8 cellular contexts compared by ENCODE assay signal in genomic region chr12:93677195-93678064, GRCh38. TPM values are rescaled to one million over a fixed set of nuclear protein-coding genes. Genes with fewer than 3 reads are reported as not detected.
A peak's percentile ranks its signal among the peaks of the same experiment; 100 is the strongest.
DNase-seq lines count a peak whose midpoint lies in the region; ATAC-seq, FAIRE-seq and TF ChIP-seq lines count a peak whose summit lies in the region.

Gene CRADD, plus strand, starts transcription at chr12:93677375.

- H2BK120ac ChIP-seq in H1 (replicated peaks; ENCODE audit: low read depth, low read length), result no peak within 1 kb of the TSS

- no peak within 1 kb of the TSS for H2AK5ac ChIP-seq in H1 (ENCODE audit: low read depth, low read length)

- FAIRE-seq in H1 (lab: Jason Lieb, UNC), result peak; percentile 92

- H4K91ac ChIP-seq in H1 (replicated peaks; ENCODE audit: insufficient read length, low read length), result peak within 1 kb of the TSS; percentile 81

- peaks cover 9% of the 10 kb centered on the region for H3K36me3 Mint-ChIP-seq in memory B cell

- POLR2A ChIA-PET in H1 (lab: Charles Lee; ENCODE audit: partially characterized antibody), result interaction anchor here (0.7 to 2.0 kb wide), 10 partner anchors 13 to 108 kb away, joined by 3 to 12 read pairs (median 4); partner anchors contain the start of gene SOCS2

- H2AFZ ChIP-seq in H1 (ENCODE audit: low read length), result peak within 1 kb of the TSS; percentile 64

- peak within 1 kb of the TSS; percentile 72 to 98 for H3K4me2 ChIP-seq in H1 (ENCODE audit: insufficient read depth in 1 of 2, low read depth in 2 of 2, low read length in 2 of 2)

- H2BK20ac ChIP-seq in H1 (ENCODE audit: low read length), result 0 out of 2 replicates have a peak within 1 kb of the TSS, but pooled peaks have one; percentile 28

- H3K4me3 Mint-ChIP-seq in memory B cell, result peak within 1 kb of the TSS; percentile 98

- H2BK15ac ChIP-seq in H1 (ENCODE audit: low read length), result peak within 1 kb of the TSS; percentile 66; the same call in 1 of the 2 replicates

- H3K27me3 Mint-ChIP-seq in memory B cell, result peaks cover 8% of the 10 kb centered on the region

- TF ChIP-seq EP300 in H1 (IDR thresholded peaks at IDR 0.05; ENCODE audit: borderline replicate concordance in 1 of 2, low read depth in 2 of 2, low read length in 2 of 2), result peak in 1 of 2 experiments; percentile 61; a peak in 1 of 3 replicates

- peak within 1 kb of the TSS; percentile 89 for H3K14ac ChIP-seq in H1 (ENCODE audit: insufficient read length)

- CTCF ChIA-PET in H1 (lab: Charles Lee; ENCODE audit: partially characterized antibody), result interaction anchor here (0.6 to 1.4 kb wide), 5 partner anchors 13 to 424 kb away, joined by 3 to 6 read pairs (median 3); no protein-coding TSS in a partner anchor

- H3K4ac ChIP-seq in H1 (replicated peaks; ENCODE audit: insufficient read length, low read depth, low read length), result peak within 1 kb of the TSS; percentile 58

- peak; percentile 0 to 26; a peak in 2 of 4 replicates for TF ChIP-seq RAD21 in H1 (IDR thresholded peaks at IDR 0.05 in 1 of 2, conservative IDR thresholded peaks at IDR 0.05 in 1 of 2; ENCODE audit: low read depth in 2 of 2, low read length in 2 of 2)

- no peaks in the 10 kb centered on the region for H3K36me3 ChIP-seq in H1 (ENCODE audit: control insufficient read depth in 2 of 4, insufficient read depth in 4 of 4, low read length in 3 of 4)

- H3K56ac ChIP-seq in H1 (replicated peaks; ENCODE audit: insufficient read length, low read depth, low read length), result peak within 1 kb of the TSS; percentile 48

- H3K4me1 Mint-ChIP-seq in memory B cell, result peaks cover 24% of the 10 kb centered on the region

- peak within 1 kb of the TSS; percentile 67 to 89 (median 80) for H3K9ac ChIP-seq in H1 (replicated peaks in 1 of 4; ENCODE audit: extremely low read depth in 1 of 4, low read depth in 3 of 4, low read length in 3 of 4)

- no peaks in the 10 kb centered on the region for H3K79me1 ChIP-seq in H1 (ENCODE audit: low read depth, low read length)

- peak within 1 kb of the TSS; percentile 72 to 88 (median 80) for H3K4me3 ChIP-seq in H1 (ENCODE audit: extremely low read depth in 1 of 4, insufficient read depth in 2 of 4, low read depth in 3 of 4, low read length in 4 of 4)

- no peaks in the 10 kb centered on the region for H4K20me1 ChIP-seq in H1 (replicated peaks in 1 of 2; ENCODE audit: control insufficient read depth in 1 of 2, insufficient read depth in 2 of 2, low read length in 2 of 2)

- H3K23ac ChIP-seq in H1 (ENCODE audit: insufficient read length), result no peak within 1 kb of the TSS

- H3K27me3 ChIP-seq in H1 (replicated peaks in 1 of 4; ENCODE audit: control insufficient read depth in 3 of 4, extremely low read depth in 1 of 4, insufficient read depth in 3 of 4, low read length in 3 of 4), result no peaks in the 10 kb centered on the region

- peak; percentile 86 for ATAC-seq in GM21360 (IDR thresholded peaks at IDR 0.05; ENCODE audit: unreplicated experiment)
- peak; percentile 91 for ATAC-seq in memory B cell (ENCODE audit: low read depth)

- DNase-seq in COLO829 (ENCODE audit: low spot score) (peak; percentile 67), HT1080 (ENCODE audit: low read depth) (peak; percentile 93), NOMO-1 treated with DMSO at 0.1 percent for 48 hours (lab: John Stamatoyannopoulos, UW; ENCODE audit: unreplicated experiment) (peak; percentile 98), H1 (ENCODE audit: low read depth in 1 of 2, low spot score in 2 of 2) (peak; percentile 82 to 92), memory B cell (ENCODE audit: low spot score in 2 of 2) (peak; percentile 75 to 91)
- DNase-seq in activated CD8-positive, alpha-beta memory T cell treated with anti-CD3 and anti-CD28 coated beads for 48 hours (ENCODE audit: low read depth in 2 of 3, low spot score in 2 of 3), result peak; percentile 32 to 55 (median 52)
- peak; percentile 59 for DNase-seq in stimulated activated CD8-positive, alpha-beta memory T cell treated with anti-CD3 and anti-CD28 coated beads, Interleukin-12 subunit alpha, Interleukin-12 subunit beta, amount 100 ng/mL, for 24 hours (ENCODE audit: extremely low read depth)

- H3K9me3 Mint-ChIP-seq in memory B cell, result no peaks in the 10 kb centered on the region

- H3K27ac Mint-ChIP-seq in memory B cell, result peak within 1 kb of the TSS; percentile 99

- peaks cover 3 to 9% (median 4%) of the 10 kb centered on the region in 4 experiments; a peak in 3 of 7 replicates for H3K4me1 ChIP-seq in H1 (replicated peaks in 1 of 4; ENCODE audit: control insufficient read depth in 3 of 4, insufficient read depth in 4 of 4, low read length in 3 of 4)

- peaks cover 5% of the 10 kb centered on the region; the same call in 1 of the 2 replicates for H3K23me2 ChIP-seq in H1 (ENCODE audit: low read depth, low read length)

- WGBS in H1 (ENCODE audit: extremely low coverage in 1 of 2, insufficient coverage in 1 of 2, insufficient read length in 1 of 2, insufficient replicate concordance in 2 of 2, low coverage in 1 of 2, low lambda C conversion rate in 2 of 2, missing lambda C conversion rate in 1 of 2), 2 experiments, result 2% methylated on average over 41 of the region's 41 CpGs; no CpG with 5 or more reads in 1 of the 2 experiments

- H4K5ac ChIP-seq in H1 (ENCODE audit: insufficient read length, low read depth, low read length), result peak within 1 kb of the TSS; percentile 26

- TF ChIP-seq CTCF in H1 (IDR thresholded peaks at IDR 0.05; ENCODE audit: control extremely low read depth in 1 of 3, insufficient read depth in 1 of 3, low read depth in 1 of 3, low read length in 3 of 3), result peak in 1 of 3 experiments; percentile 9; a peak in 1 of 4 replicates

- H2BK12ac ChIP-seq in H1 (ENCODE audit: low read depth, low read length), result peak within 1 kb of the TSS; percentile 91

- peak within 1 kb of the TSS; percentile 20; the same call in 1 of the 2 replicates for H3K18ac ChIP-seq in H1 (ENCODE audit: extremely low read depth, low read length)

- H2BK5ac ChIP-seq in H1 (ENCODE audit: low read depth, low read length), result peak within 1 kb of the TSS; percentile 94

- H3K79me2 ChIP-seq in H1 (ENCODE audit: control insufficient read depth in 1 of 2, insufficient read depth in 2 of 2, low read length in 2 of 2), result no peaks in the 10 kb centered on the region

- no peaks in the 10 kb centered on the region for H3K9me3 ChIP-seq in H1 (ENCODE audit: insufficient read depth in 2 of 2, low read depth in 1 of 2, low read length in 1 of 2)

- TF ChIP-seq POLR2A in H1 (IDR thresholded peaks at IDR 0.05; ENCODE audit: control extremely low read depth in 1 of 2, low read depth in 2 of 2, low read length in 2 of 2), result peak; percentile 41 to 82

- H3K27ac ChIP-seq in H1 (ENCODE audit: low read depth, low read length), result peak within 1 kb of the TSS; percentile 88

- H4K8ac ChIP-seq in H1 (ENCODE audit: extremely low read depth, insufficient read depth, low read length), result peak within 1 kb of the TSS; percentile 84

TF ChIP-seq in H1, 55 proteins besides CTCF, POLR2A, EP300 and RAD21 (continues in another document):
- no peak for TF ChIP-seq RNF2 (IDR thresholded peaks at IDR 0.05; ENCODE audit: borderline replicate concordance, low read depth, low read length, missing control alignments, poor library complexity, severe bottlenecking)
- no peak for TF ChIP-seq CBX5 (IDR thresholded peaks at IDR 0.05; ENCODE audit: low read depth, low read length)
- peak; percentile 46; the same call in 1 of the 2 replicates for TF ChIP-seq EGR1 (IDR thresholded peaks at IDR 0.05; ENCODE audit: borderline replicate concordance, low read depth, low read length)
- no peak for TF ChIP-seq CBX8 (IDR thresholded peaks at IDR 0.05; ENCODE audit: borderline replicate concordance, low read depth, low read length)
- TF ChIP-seq CREB1 (IDR thresholded peaks at IDR 0.05), result peak; percentile 76
- peak; percentile 31 for TF ChIP-seq POLR2AphosphoS5 (IDR thresholded peaks at IDR 0.05; ENCODE audit: low read depth, low read length)
- TF ChIP-seq TAF1 (IDR thresholded peaks at IDR 0.05; ENCODE audit: low read depth, low read length), result peak; percentile 89
- peak; percentile 40; the same call in 1 of the 2 replicates for TF ChIP-seq SP4 (IDR thresholded peaks at IDR 0.05; ENCODE audit: low read length)
- TF ChIP-seq SIN3A (conservative IDR thresholded peaks at IDR 0.05 in 1 of 2, IDR thresholded peaks at IDR 0.05 in 1 of 2; ENCODE audit: low read depth in 1 of 2, low read length in 2 of 2), result peak; percentile 15 to 54; a peak in 1 of 4 replicates
- no peak for TF ChIP-seq POU5F1 (IDR thresholded peaks at IDR 0.05; ENCODE audit: low read depth, low read length)
- peak; percentile 85 for TF ChIP-seq SIX5 (IDR thresholded peaks at IDR 0.05; ENCODE audit: low read depth, low read length)
- TF ChIP-seq MAX (IDR thresholded peaks at IDR 0.05), result peak; percentile 47; the same call in 1 of the 2 replicates
- no peak for TF ChIP-seq KDM1A (IDR thresholded peaks at IDR 0.05; ENCODE audit: borderline replicate concordance, low read length)
- TF ChIP-seq SUZ12 (IDR thresholded peaks at IDR 0.05; ENCODE audit: low read length), result no peak
- 0 out of 2 replicates have a peak, but pooled peaks have one; percentile 20 for TF ChIP-seq CHD2 (IDR thresholded peaks at IDR 0.05; ENCODE audit: low read length)
- TF ChIP-seq NRF1 (IDR thresholded peaks at IDR 0.05; ENCODE audit: low read depth, low read length), result no peak
- peak; percentile 71 for TF ChIP-seq KDM5A (IDR thresholded peaks at IDR 0.05; ENCODE audit: low read length)
- TF ChIP-seq KDM4A (IDR thresholded peaks at IDR 0.05; ENCODE audit: low read depth, low read length, severe bottlenecking), result no peak
- TF ChIP-seq RXRA (IDR thresholded peaks at IDR 0.05; ENCODE audit: insufficient read depth, low read depth, low read length), result no peak
- no peak for TF ChIP-seq NANOG (IDR thresholded peaks at IDR 0.05; ENCODE audit: insufficient read depth, low read depth, low read length, poor library complexity, severe bottlenecking)

RNA-seq across cellular contexts. Expression of gene CRADD, which starts in this region (rescaled TPM):
- 21.4 and 21.5 TPM in 2 replicates for total RNA-seq in HT1080 (2014; rRNA removed; shearing (Covaris generic))
- polyA plus RNA-seq in HT1080 (2015; cell fraction: cytosol; rRNA removed), result 22.4 and 24.1 TPM in 2 replicates
- 11.0 and 14.9 TPM in 2 replicates for polyA plus RNA-seq in HT1080 (2015; cell fraction: nucleus; rRNA removed)
- total RNA-seq in H1 (2021; fragmentation: NEBNext Ultra II Directional; extraction: Animal tissue kit (Norgen Biotek cat#: 25700)), result 7.5 and 8.1 TPM in 2 replicates
- polyA plus RNA-seq in H1 (2011; rRNA removed), result 14.1 and 15.4 TPM in 2 replicates
- 12.6 TPM for polyA plus RNA-seq in H1 (2011; cell fraction: cytosol; rRNA removed)
- 8.1 TPM for polyA plus RNA-seq in H1 (2011; cell fraction: nucleus; rRNA removed)
- polyA plus RNA-seq in H1 (2012, experiment 1 of 2), result 6.5 to 10.6 TPM (median 8.7 TPM) in 4 replicates
- polyA plus RNA-seq in H1 (2012, experiment 2 of 2), result 8.3 TPM
- 6.9 TPM for polyA plus RNA-seq in H1 (2013, experiment 1 of 2)
- 6.5 TPM for polyA plus RNA-seq in H1 (2013, experiment 2 of 2)
- polyA minus RNA-seq in H1 (2011; rRNA and poly(A)+ RNA removed), result 7.7 and 11.9 TPM in 2 replicates
- polyA minus RNA-seq in H1 (2011; cell fraction: cytosol; rRNA and poly(A)+ RNA removed), result 5.2 TPM
- polyA minus RNA-seq in H1 (2011; cell fraction: nucleus; rRNA and poly(A)+ RNA removed), result 13.6 TPM

Comparison
In these comparisons a context has a peak if more than half of its experiments do, and no peak if none do; other contexts are left out.
1. Peak in every context shown above with its lines: DNase-seq, ATAC-seq, H3K4me3 ChIP-seq and H3K27ac ChIP-seq.